1 cellular context compared by ENCODE assay signal in the genomic region with DNA sequence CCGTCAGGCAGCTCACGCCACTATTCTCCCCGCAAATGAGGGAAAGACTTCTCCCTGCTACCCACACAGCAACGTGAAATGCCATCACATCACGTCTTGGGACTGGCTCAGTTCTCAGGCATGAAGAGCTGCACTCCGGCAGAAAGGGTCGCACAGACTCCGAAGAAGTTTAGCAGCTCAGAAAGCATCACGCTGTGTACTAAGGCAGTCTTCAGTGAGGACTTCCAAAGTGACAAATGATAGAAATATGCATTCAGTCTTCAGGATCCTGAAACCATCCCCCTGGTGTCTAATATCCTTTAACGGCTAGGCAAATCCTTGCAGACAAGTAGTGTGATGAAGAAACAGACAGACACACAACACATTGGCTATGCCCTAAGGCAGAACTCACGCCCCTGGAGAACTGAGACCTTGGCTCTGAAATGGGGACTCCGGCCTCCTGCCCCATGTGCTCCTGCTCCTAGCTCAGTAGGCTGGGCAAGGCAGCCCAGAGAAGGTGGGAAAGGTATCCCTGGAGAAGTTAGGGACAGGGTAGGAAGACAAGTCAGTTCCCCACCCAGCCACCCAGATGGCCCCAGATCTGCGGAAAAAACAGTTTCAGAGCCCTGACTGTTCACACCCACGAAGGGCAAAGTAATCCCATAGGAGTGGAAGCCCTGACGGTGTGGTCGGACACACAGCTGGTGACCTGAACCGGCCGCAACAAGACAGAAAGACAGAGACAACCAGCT.
TF ChIP-seq lines count a peak whose summit lies in the region.

No MANE protein-coding gene starts in this region.

TF ChIP-seq in GM12878, 131 proteins besides CTCF, POLR2A, EP300 and RAD21:
- TF ChIP-seq ZNF384 (IDR thresholded peaks at IDR 0.05; ENCODE audit: borderline replicate concordance, low read depth, low read length) (no peak), IKZF2 (IDR thresholded peaks at IDR 0.05) (peak in 1 of 2 experiments; percentile 16; a peak in 1 of 4 replicates), ZNF687 (IDR thresholded peaks at IDR 0.05) (0 out of 2 replicates have a peak, but pooled peaks have one; percentile 21), NR2F1 (conservative IDR thresholded peaks at IDR 0.05) (peak; percentile 23; the same call in 1 of the 2 replicates), KAT2A (conservative IDR thresholded peaks at IDR 0.05; ENCODE audit: control insufficient read depth, low read depth, low read length) (no peak), IKZF1 (conservative IDR thresholded peaks at IDR 0.05) (peak; percentile 30; the same call in 1 of the 2 replicates)
- TF ChIP-seq, protein P1, sequence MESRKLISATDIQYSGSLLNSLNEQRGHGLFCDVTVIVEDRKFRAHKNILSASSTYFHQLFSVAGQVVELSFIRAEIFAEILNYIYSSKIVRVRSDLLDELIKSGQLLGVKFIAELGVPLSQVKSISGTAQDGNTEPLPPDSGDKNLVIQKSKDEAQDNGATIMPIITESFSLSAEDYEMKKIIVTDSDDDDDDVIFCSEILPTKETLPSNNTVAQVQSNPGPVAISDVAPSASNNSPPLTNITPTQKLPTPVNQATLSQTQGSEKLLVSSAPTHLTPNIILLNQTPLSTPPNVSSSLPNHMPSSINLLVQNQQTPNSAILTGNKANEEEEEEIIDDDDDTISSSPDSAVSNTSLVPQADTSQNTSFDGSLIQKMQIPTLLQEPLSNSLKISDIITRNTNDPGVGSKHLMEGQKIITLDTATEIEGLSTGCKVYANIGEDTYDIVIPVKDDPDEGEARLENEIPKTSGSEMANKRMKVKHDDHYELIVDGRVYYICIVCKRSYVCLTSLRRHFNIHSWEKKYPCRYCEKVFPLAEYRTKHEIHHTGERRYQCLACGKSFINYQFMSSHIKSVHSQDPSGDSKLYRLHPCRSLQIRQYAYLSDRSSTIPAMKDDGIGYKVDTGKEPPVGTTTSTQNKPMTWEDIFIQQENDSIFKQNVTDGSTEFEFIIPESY (IDR thresholded peaks at IDR 0.05) = no peak
